Comparison of ENCODE assay signal across 9 cellular contexts in genomic region chr20:17613328-17614175, GRCh38. TPM values are rescaled to one million over a fixed set of nuclear protein-coding genes. Genes with fewer than 3 reads are reported as not detected.
DNase-seq lines count a peak whose midpoint lies in the region; ATAC-seq and TF ChIP-seq lines count a peak whose summit lies in the region.
"Had no signal": no experiment of that assay in that cellular context is flagged by ENCODE, and none has a peak within 500 bp of the region (broad histone marks: within the 10 kb centered on the region; RNA-seq: fewer than 3 reads in every experiment).

No MANE protein-coding gene starts in this region.

- H3K9me3 ChIP-seq in breast epithelium (no peaks in the 10 kb centered on the region), mesodermal cell (ENCODE audit: control insufficient read depth, low read length) (no peaks in the 10 kb centered on the region), upper lobe of right lung (no peaks in the 10 kb centered on the region)

- H3K27ac ChIP-seq in breast epithelium (peak overlapping the region; percentile 67 to 86), mesodermal cell (ENCODE audit: low read depth, low read length, severe bottlenecking) (peak overlapping the region; percentile 10), upper lobe of right lung (no peak overlapping the region)

- H3K4me3 ChIP-seq in breast epithelium (no peak overlapping the region), mesodermal cell (ENCODE audit: extremely low read depth, insufficient read depth, low read length, poor library complexity, severe bottlenecking) (no peak overlapping the region), upper lobe of right lung (no peak overlapping the region)

- DNase-seq in activated effector memory CD4-positive, alpha-beta T cell treated with anti-CD3 and anti-CD28 coated beads, Interleukin-2, amount 50 U/mL, for 16 hours, result peak; percentile 59
- no peak for DNase-seq in activated effector memory CD4-positive, alpha-beta T cell treated with Interleukin-2 at 50 U/mL for 16 hours
- DNase-seq in breast epithelium (ENCODE audit: low spot score in 2 of 2) (peak in 1 of 2 donors; percentile 17), upper lobe of right lung (peak; percentile 64), NCI-H446 (lab: John Stamatoyannopoulos, UW) (no peak), epidermal melanocyte (ENCODE audit: insufficient read length, low spot score) (no peak)
- DNase-seq: activated naive CD4-positive, alpha-beta T cell had no signal

- TF ChIP-seq CTCF in breast epithelium (IDR thresholded peaks at IDR 0.05) (no peak), upper lobe of right lung (IDR thresholded peaks at IDR 0.05) (no peak)

- H3K27me3 ChIP-seq in breast epithelium (no peaks in the 10 kb centered on the region), upper lobe of right lung (no peaks in the 10 kb centered on the region)

- intact Hi-C loops in breast epithelium (cut with DNase I; ENCODE audit: low total_unique reads) (no loop called here), upper lobe of right lung (cut with DNase I) (no loop called here)

- WGBS in mesodermal cell (ENCODE audit: insufficient coverage in 2 of 2), 2 experiments, result 88 to 90% methylated on average over 37 to 40 of the region's 40 CpGs

- no peak for ATAC-seq in upper lobe of right lung
- ATAC-seq in GM19324 (IDR thresholded peaks at IDR 0.05; ENCODE audit: low FRiP score, unreplicated experiment), result no peak

- H3K36me3 ChIP-seq in breast epithelium (no peaks in the 10 kb centered on the region), mesodermal cell (ENCODE audit: control insufficient read depth, insufficient read depth, low read length) (peaks cover 66% of the 10 kb centered on the region), upper lobe of right lung (peaks cover 59% of the 10 kb centered on the region)

- peaks cover 4 to 5% of the 10 kb centered on the region in 2 donors for H3K4me1 ChIP-seq in breast epithelium
- H3K4me1 ChIP-seq in mesodermal cell (ENCODE audit: control insufficient read depth, insufficient read depth, low read length, poor library complexity, severe bottlenecking), result peaks cover 3% of the 10 kb centered on the region
- peaks cover 43% of the 10 kb centered on the region for H3K4me1 ChIP-seq in upper lobe of right lung

- TF ChIP-seq POLR2A in breast epithelium (IDR thresholded peaks at IDR 0.05), result no peak

RNA-seq across cellular contexts. Expression of gene DSTN, which starts 43.7 kb away (rescaled TPM):
- total RNA-seq in breast epithelium (100 to 1,000 TPM; 180 to 384 (median 272) TPM), upper lobe of right lung (463 TPM)
- polyA plus RNA-seq in mesodermal cell (2013, experiment 1 of 2), result 506 TPM
- 508 TPM for polyA plus RNA-seq in mesodermal cell (2013, experiment 2 of 2)

Comparison
In these comparisons a context has a peak if more than half of its experiments do, and no peak if none do; other contexts are left out.
1. DNase-seq: peak in activated effector memory CD4-positive, alpha-beta T cell treated with anti-CD3 and anti-CD28 coated beads, Interleukin-2, amount 50 U/mL, for 16 hours (single experiment) and upper lobe of right lung (single experiment); none in activated effector memory CD4-positive, alpha-beta T cell treated with Interleukin-2 at 50 U/mL for 16 hours (single experiment), NCI-H446 (0 of 2) and epidermal melanocyte (single experiment).